17 cellular contexts compared by ENCODE assay signal in genomic region chr5:88819332-88819999, GRCh38.
DNase-seq lines count a peak whose midpoint lies in the region; ATAC-seq, FAIRE-seq and TF ChIP-seq lines count a peak whose summit lies in the region.
"Had no signal": no experiment of that assay in that cellular context is flagged by ENCODE, and none has a peak within 500 bp of the region (broad histone marks: within the 10 kb centered on the region; RNA-seq: fewer than 3 reads in every experiment).

No MANE protein-coding gene starts in this region.

- H2AFZ ChIP-seq in GM12878 (ENCODE audit: control insufficient read depth, low read depth, low read length), result no peak overlapping the region; the same call in 1 of the 2 replicates

- peak overlapping the region; percentile 86 for H3K27ac ChIP-seq in GM12878 (ENCODE audit: control insufficient read depth, insufficient read depth)

- H3K36me3 ChIP-seq in GM12878 (ENCODE audit: control insufficient read depth in 2 of 2, insufficient read depth in 2 of 2, low read length in 1 of 2), result peaks cover 0 to 15% of the 10 kb centered on the region in 2 experiments

- TF ChIP-seq RAD21 in GM12878 (IDR thresholded peaks at IDR 0.05; ENCODE audit: insufficient read depth, low read depth, low read length), result no peak

- ATAC-seq in GM19455 (IDR thresholded peaks at IDR 0.05; ENCODE audit: unreplicated experiment) (peak; percentile 38), HG03442 (IDR thresholded peaks at IDR 0.05; ENCODE audit: unreplicated experiment) (peak; percentile 35), GM12878 (peak; percentile 35)
- ATAC-seq in naive thymus-derived CD8-positive, alpha-beta T cell, result no peak
- ATAC-seq: Panc1, T-helper 17 cell had no signal

- peak overlapping the region; percentile 63 for H3K9ac ChIP-seq in GM12878 (ENCODE audit: control insufficient read depth, insufficient read depth, low read length)

- H3K4me1 Mint-ChIP-seq in naive thymus-derived CD8-positive, alpha-beta T cell, result peaks cover 0 to 22% (median 0%) of the 10 kb centered on the region in 4 donors
- H3K4me1 Mint-ChIP-seq: activated CD4-positive, alpha-beta T cell treated with anti-CD3 and anti-CD28 coated beads, Interleukin-2, amount 10 ng/mL, durations not matched to agents 7 days and 5 days had no signal

- H3K4me3 ChIP-seq in GM12878, result peak overlapping the region; percentile 67

- no peak overlapping the region for H3K4me3 Mint-ChIP-seq in naive thymus-derived CD8-positive, alpha-beta T cell
- H3K4me3 Mint-ChIP-seq: activated CD4-positive, alpha-beta T cell treated with anti-CD3 and anti-CD28 coated beads, Interleukin-2, amount 10 ng/mL, durations not matched to agents 7 days and 5 days; T-helper 17 cell had no signal

- TF ChIP-seq CTCF in GM12878 (IDR thresholded peaks at IDR 0.05 in 2 of 3, conservative IDR thresholded peaks at IDR 0.05 in 1 of 3; ENCODE audit: control insufficient read depth in 2 of 3, extremely low read depth in 1 of 3, insufficient read depth in 1 of 3, low read depth in 3 of 3, low read length in 3 of 3), result no peak

- peaks cover 23% of the 10 kb centered on the region for H3K4me1 ChIP-seq in GM12878 (ENCODE audit: control insufficient read depth, insufficient read depth, low read length)

- no peaks in the 10 kb centered on the region for H4K20me1 ChIP-seq in GM12878 (ENCODE audit: control insufficient read depth, insufficient read depth)

- intact Hi-C loops in GM12878 (cut with micrococcal nuclease; ENCODE audit: unreplicated experiment), result no loop called here

- no TSS peak for BruUV-seq in GM12878 (replicated peaks; lab: Mats Ljungman, UMichigan)

- H3K9me3 Mint-ChIP-seq in naive thymus-derived CD8-positive, alpha-beta T cell, result no peaks in the 10 kb centered on the region
- H3K9me3 Mint-ChIP-seq: activated CD4-positive, alpha-beta T cell treated with anti-CD3 and anti-CD28 coated beads, Interleukin-2, amount 10 ng/mL, durations not matched to agents 7 days and 5 days; activated T-helper 2 cell treated with anti-CD3 and anti-CD28 coated beads, Interferon-gamma antibody, Interleukin-2, Interleukin-4, amounts not matched to agents 10 μg/mL and 5 μg/mL and 100 μg/mL, durations not matched to agents 14 hours and 24 hours and 36 hours had no signal

- DNase-seq in ELR (ENCODE audit: low read depth), result peak; percentile 7
- DNase-seq in GM12878 (ENCODE audit: low read depth, low spot score), result no peak
- DNase-seq in NCI-H146 (lab: John Stamatoyannopoulos, UW), result no peak
- DNase-seq in stimulated activated naive CD4-positive, alpha-beta T cell (lab: John Stamatoyannopoulos, UW), result no peak
- no peak for DNase-seq in NCI-H1417 treated with DMSO at 0.1 percent for 48 hours (lab: John Stamatoyannopoulos, UW)
- DNase-seq in naive thymus-derived CD8-positive, alpha-beta T cell, result no peak
- DNase-seq: activated CD4-positive, alpha-beta T cell treated with anti-CD3 and anti-CD28 coated beads, Interleukin-2, amount 10 ng/mL, durations not matched to agents 7 days and 5 days; effector CD8-positive, alpha-beta T cell; NCI-H1092; NCI-H345; T-helper 17 cell had no signal

- TF ChIP-seq EP300 in GM12878 (IDR thresholded peaks at IDR 0.05; ENCODE audit: borderline replicate concordance in 1 of 2, control insufficient read depth in 1 of 2, low read depth in 2 of 2, low read length in 2 of 2), result no peak

- peak; percentile 49 for FAIRE-seq in GM12878 (lab: Jason Lieb, UNC)
- FAIRE-seq: D721Med, keratinocyte had no signal

- H3K27me3 Mint-ChIP-seq in naive thymus-derived CD8-positive, alpha-beta T cell, result peaks cover 0 to 9% (median 2%) of the 10 kb centered on the region in 5 donors

- RAD21 ChIA-PET in GM12878 (lab: Charles Lee; ENCODE audit: unreplicated experiment), result interaction anchor here (0.6 to 16.1 kb wide), 28 partner anchors 8 to 911 kb away, joined by 3 to 594 read pairs (median 6); partner anchors contain the start of gene MEF2C

- H3K4me2 ChIP-seq in GM12878 (ENCODE audit: control insufficient read depth, insufficient read depth), result peak overlapping the region; percentile 92

- H3K9me3 ChIP-seq in GM12878 (replicated peaks; ENCODE audit: control insufficient read depth, insufficient read depth, low read length), result no peaks in the 10 kb centered on the region

- H3K36me3 Mint-ChIP-seq in naive thymus-derived CD8-positive, alpha-beta T cell, result no peaks in the 10 kb centered on the region

- SMC1A ChIA-PET in GM12878 (lab: Charles Lee; ENCODE audit: uncharacterized antibody, unreplicated experiment), result interaction anchor here (0.8 to 24.1 kb wide), 33 partner anchors 7 to 522 kb away, joined by 3 to 591 read pairs (median 5); partner anchors contain the start of gene MEF2C

- 1% methylated on average over 4 of the region's 4 CpGs for WGBS in GM12878 (ENCODE audit: insufficient coverage, insufficient replicate concordance, low lambda C conversion rate, missing lambda C conversion rate)

- in situ Hi-C loops in GM12878 (cut with MboI), result no loop called here

- peak overlapping the region in 1 of 10 donors; percentile 1 for H3K27ac Mint-ChIP-seq in naive thymus-derived CD8-positive, alpha-beta T cell
- H3K27ac Mint-ChIP-seq: activated CD4-positive, alpha-beta T cell treated with anti-CD3 and anti-CD28 coated beads, Interleukin-2, amount 10 ng/mL, durations not matched to agents 7 days and 5 days; activated T-helper 2 cell treated with anti-CD3 and anti-CD28 coated beads, Interferon-gamma antibody, Interleukin-2, Interleukin-4, amounts not matched to agents 10 μg/mL and 5 μg/mL and 100 μg/mL, durations not matched to agents 14 hours and 24 hours and 36 hours; T-helper 17 cell had no signal

- no peaks in the 10 kb centered on the region for H3K27me3 ChIP-seq in GM12878 (replicated peaks in 1 of 2; ENCODE audit: control insufficient read depth in 2 of 2, insufficient read depth in 2 of 2, low read length in 1 of 2)

- POLR2A ChIA-PET in GM12878 (lab: Charles Lee), result interaction anchor here (0.9 to 5.8 kb wide), 13 partner anchors 8 to 89 kb away, joined by 3 to 39 read pairs (median 5); partner anchors contain the start of gene MEF2C
- POLR2A ChIA-PET in naive thymus-derived CD8-positive, alpha-beta T cell (lab: Charles Lee), result no interaction called here

- no peak for TF ChIP-seq POLR2A in GM12878 (IDR thresholded peaks at IDR 0.05; ENCODE audit: low read depth, low read length)

- peaks cover 99% of the 10 kb centered on the region for H3K79me2 ChIP-seq in GM12878 (ENCODE audit: control insufficient read depth, insufficient read depth, low read length)

- CTCF ChIA-PET in GM12878 (lab: Yijun Ruan, JAX), result interaction anchor here (0.6 to 7.0 kb wide), 18 partner anchors 8 to 1446 kb away, joined by 3 to 104 read pairs (median 4); no protein-coding TSS in a partner anchor

TF ChIP-seq in GM12878, 131 proteins besides CTCF, POLR2A, EP300 and RAD21:
- TF ChIP-seq RAD51 (IDR thresholded peaks at IDR 0.05) (no peak), POU2F2 (IDR thresholded peaks at IDR 0.05; ENCODE audit: borderline replicate concordance, low read depth, low read length) (peak; percentile 52; the same call in 1 of the 3 replicates), POLR2AphosphoS5 (IDR thresholded peaks at IDR 0.05; ENCODE audit: low read length) (0 out of 2 replicates have a peak, but pooled peaks have one; percentile 33), NR2C1 (IDR thresholded peaks at IDR 0.05) (no peak), FOS (IDR thresholded peaks at IDR 0.05; ENCODE audit: borderline replicate concordance, extremely low read depth, insufficient read length) (no peak), IKZF1 (conservative IDR thresholded peaks at IDR 0.05) (peak; percentile 28; the same call in 1 of the 2 replicates), POLR2AphosphoS2 (IDR thresholded peaks at IDR 0.05; ENCODE audit: low read depth, low read length) (0 out of 2 replicates have a peak, but pooled peaks have one; percentile 12), SREBF1 (IDR thresholded peaks at IDR 0.05; ENCODE audit: low read length) (no peak)
- TF ChIP-seq, protein P1, sequence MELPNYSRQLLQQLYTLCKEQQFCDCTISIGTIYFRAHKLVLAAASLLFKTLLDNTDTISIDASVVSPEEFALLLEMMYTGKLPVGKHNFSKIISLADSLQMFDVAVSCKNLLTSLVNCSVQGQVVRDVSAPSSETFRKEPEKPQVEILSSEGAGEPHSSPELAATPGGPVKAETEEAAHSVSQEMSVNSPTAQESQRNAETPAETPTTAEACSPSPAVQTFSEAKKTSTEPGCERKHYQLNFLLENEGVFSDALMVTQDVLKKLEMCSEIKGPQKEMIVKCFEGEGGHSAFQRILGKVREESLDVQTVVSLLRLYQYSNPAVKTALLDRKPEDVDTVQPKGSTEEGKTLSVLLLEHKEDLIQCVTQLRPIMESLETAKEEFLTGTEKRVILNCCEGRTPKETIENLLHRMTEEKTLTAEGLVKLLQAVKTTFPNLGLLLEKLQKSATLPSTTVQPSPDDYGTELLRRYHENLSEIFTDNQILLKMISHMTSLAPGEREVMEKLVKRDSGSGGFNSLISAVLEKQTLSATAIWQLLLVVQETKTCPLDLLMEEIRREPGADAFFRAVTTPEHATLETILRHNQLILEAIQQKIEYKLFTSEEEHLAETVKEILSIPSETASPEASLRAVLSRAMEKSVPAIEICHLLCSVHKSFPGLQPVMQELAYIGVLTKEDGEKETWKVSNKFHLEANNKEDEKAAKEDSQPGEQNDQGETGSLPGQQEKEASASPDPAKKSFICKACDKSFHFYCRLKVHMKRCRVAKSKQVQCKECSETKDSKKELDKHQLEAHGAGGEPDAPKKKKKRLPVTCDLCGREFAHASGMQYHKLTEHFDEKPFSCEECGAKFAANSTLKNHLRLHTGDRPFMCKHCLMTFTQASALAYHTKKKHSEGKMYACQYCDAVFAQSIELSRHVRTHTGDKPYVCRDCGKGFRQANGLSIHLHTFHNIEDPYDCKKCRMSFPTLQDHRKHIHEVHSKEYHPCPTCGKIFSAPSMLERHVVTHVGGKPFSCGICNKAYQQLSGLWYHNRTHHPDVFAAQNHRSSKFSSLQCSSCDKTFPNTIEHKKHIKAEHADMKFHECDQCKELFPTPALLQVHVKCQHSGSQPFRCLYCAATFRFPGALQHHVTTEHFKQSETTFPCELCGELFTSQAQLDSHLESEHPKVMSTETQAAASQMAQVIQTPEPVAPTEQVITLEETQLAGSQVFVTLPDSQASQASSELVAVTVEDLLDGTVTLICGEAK (IDR thresholded peaks at IDR 0.05; ENCODE audit: borderline replicate concordance), result peak; percentile 93; the same call in 1 of the 2 replicates

Comparison
In these comparisons a context has a peak if more than half of its experiments do, and no peak if none do; other contexts are left out.
1. ATAC-seq: peak in GM19455 (single experiment), HG03442 (single experiment) and GM12878 (single experiment); none in naive thymus-derived CD8-positive, alpha-beta T cell (0 of 2).